ENCODE assay signal across 14 cellular contexts in genomic region chr1:205889706-205890105, GRCh38. TPM values are rescaled to one million over a fixed set of nuclear protein-coding genes. Genes with fewer than 3 reads are reported as not detected.
DNase-seq lines count a peak whose midpoint lies in the region; ATAC-seq, FAIRE-seq and TF ChIP-seq lines count a peak whose summit lies in the region.
"Not testable (repeated sequence)": the region's sequence is repeated elsewhere in the genome, so short reads cannot be mapped to it uniquely, and the experiment has no call there.
"Had no signal": no experiment of that assay in that cellular context is flagged by ENCODE, and none has a peak within 500 bp of the region (broad histone marks: within the 10 kb centered on the region; RNA-seq: fewer than 3 reads in every experiment).

No MANE protein-coding gene starts in this region.

- not testable (repeated sequence) for H4K20me1 ChIP-seq in GM23248 (ENCODE audit: insufficient read depth); keratinocyte (ENCODE audit: control insufficient read depth, extremely low read depth, insufficient read depth, low read length)

- TF ChIP-seq CTCF in AG09309 (IDR thresholded peaks at IDR 0.05; ENCODE audit: control insufficient read depth, insufficient read depth, low read depth, low read length, missing control alignments); brain microvascular endothelial cell (IDR thresholded peaks at IDR 0.05; ENCODE audit: low read depth, low read length, missing control alignments); keratinocyte (optimal IDR thresholded peaks at IDR 0.05 in 1 of 3, IDR thresholded peaks at IDR 0.05 in 1 of 3, conservative IDR thresholded peaks at IDR 0.05 in 1 of 3; ENCODE audit: extremely low read depth in 1 of 3, insufficient read depth in 2 of 3, low read length in 3 of 3): not testable (repeated sequence)

- in situ Hi-C loops in GM23248 (cut with MboI); brain microvascular endothelial cell (cut with HindIII; ENCODE audit: low pct_ligation_motif_present, low sequenced_read_pairs): not testable (repeated sequence)

- H3K27ac ChIP-seq in GM23248; brain microvascular endothelial cell; keratinocyte (ENCODE audit: control insufficient read depth, insufficient read depth, low read length): not testable (repeated sequence)

- not testable (repeated sequence) for H3K9ac ChIP-seq in GM23248; keratinocyte (ENCODE audit: control insufficient read depth, extremely low read depth, insufficient read depth, low read length)

- DNase-seq in AG09309 (ENCODE audit: low read depth), result peak; percentile 39
- peak; percentile 81 for DNase-seq in GM23248
- DNase-seq in M059J (ENCODE audit: low read depth), result peak; percentile 97
- DNase-seq in brain microvascular endothelial cell, result peak; percentile 86
- DNase-seq in fibroblast of gingiva (ENCODE audit: low read depth), result peak; percentile 52
- peak; percentile 2 for DNase-seq in keratinocyte (ENCODE audit: low read depth, low spot score)
- peak; percentile 16 for DNase-seq in skeletal muscle cell (ENCODE audit: low read depth)

- H3K4me2 ChIP-seq in GM23248 (ENCODE audit: unreplicated experiment), result peak overlapping the region; percentile 52
- peak overlapping the region; percentile 20 for H3K4me2 ChIP-seq in keratinocyte (ENCODE audit: control insufficient read depth, extremely low read depth, insufficient read depth, low read depth, low read length)

- ATAC-seq in SK-N-SH treated with all-trans-retinoic acid at 6 μM for 48 hours, result peak; percentile 82

- H3K27me3 ChIP-seq in GM23248 (replicated peaks; ENCODE audit: insufficient read depth); brain microvascular endothelial cell (replicated peaks); keratinocyte (ENCODE audit: control insufficient read depth, extremely low read depth, insufficient read depth, low read length): not testable (repeated sequence)

- not testable (repeated sequence) for H3K79me2 ChIP-seq in GM23248 (ENCODE audit: insufficient read depth); keratinocyte (ENCODE audit: control insufficient read depth, insufficient read depth, low read length)

- H3K9me1 ChIP-seq in keratinocyte (ENCODE audit: control insufficient read depth, extremely low read depth, insufficient read depth, low read length), result not testable (repeated sequence)

- not testable (repeated sequence) for H3K9me3 ChIP-seq in GM23248 (ENCODE audit: low read depth); keratinocyte (ENCODE audit: control insufficient read depth, low read depth, low read length)

- not testable (repeated sequence) for H3K9me2 ChIP-seq in GM23248 (ENCODE audit: insufficient read depth)

- H3F3A ChIP-seq in GM23248 (ENCODE audit: insufficient read depth), result peaks cover 34% of the 10 kb centered on the region

- 10 to 13% methylated on average over 3 of the region's 3 CpGs for WGBS in GM23248 (ENCODE audit: low coverage in 1 of 2, low lambda C conversion rate in 2 of 2, missing lambda C conversion rate in 2 of 2), 2 experiments

- FAIRE-seq in keratinocyte (lab: Jason Lieb, UNC), result peak; percentile 9

- 0 out of 2 replicates have a peak overlapping the region, but pooled peaks have one; percentile 21 for H2AFZ ChIP-seq in GM23248
- not testable (repeated sequence) for H2AFZ ChIP-seq in keratinocyte (ENCODE audit: control insufficient read depth, low read length)

- H3K4me1 ChIP-seq in GM23248 (ENCODE audit: insufficient read depth) (peaks cover 37% of the 10 kb centered on the region), keratinocyte (ENCODE audit: control insufficient read depth, extremely low read depth, insufficient read depth, low read length) (peaks cover 15% of the 10 kb centered on the region)

- not testable (repeated sequence) for H3K36me3 ChIP-seq in GM23248 (ENCODE audit: low read depth); brain microvascular endothelial cell (replicated peaks); keratinocyte (ENCODE audit: control insufficient read depth in 2 of 2, extremely low read depth in 1 of 2, insufficient read depth in 2 of 2, low read length in 2 of 2)

- dilution Hi-C loops in keratinocyte (cut with MboI; ENCODE audit: extremely low pct_ligation_motif_present, low sequenced_read_pairs), result not testable (repeated sequence)

- H3K4me3 ChIP-seq in AG09309 (ENCODE audit: control insufficient read depth, low read depth, low read length); brain microvascular endothelial cell (ENCODE audit: low read depth, low read length); skeletal muscle cell (ENCODE audit: low read depth, low read length): not testable (repeated sequence)
- H3K4me3 ChIP-seq in GM23248 (0 out of 2 replicates have a peak overlapping the region, but pooled peaks have one; percentile 6), keratinocyte (ENCODE audit: control insufficient read depth in 2 of 3, extremely low read depth in 1 of 3, insufficient read depth in 2 of 3, low read depth in 1 of 3, low read length in 3 of 3) (peak overlapping the region in 1 of 3 experiments; percentile 20)

RNA-seq across cellular contexts. Expression of gene PM20D1, which starts 39.8 kb away (rescaled TPM):
- 0.22 TPM in 1 of 2 replicates, not detected in the other for total RNA-seq in GM23248 (2014; rRNA removed; shearing (Covaris generic))
- 0.11 TPM in 1 of 2 replicates, not detected in the other for polyA plus RNA-seq in GM23248 (2016; fragmentation: Nextera tagmentation; extraction: Ambion mirVana)
- not detected in 2 replicates for total RNA-seq in M059J (2014; rRNA removed; shearing (Covaris generic))
- polyA plus RNA-seq in keratinocyte, result 0.03 to 0.05 TPM (median 0.04 TPM) in 3 replicates
- polyA plus RNA-seq in keratinocyte (2011; ENCODE audit: low read depth), result not detected
- not detected in 2 replicates for polyA plus RNA-seq in keratinocyte (2011; cell fraction: cytosol; rRNA removed)
- polyA plus RNA-seq in keratinocyte (2011; cell fraction: nucleus; rRNA removed), result 0.24 TPM in 1 of 2 replicates, not detected in the other
- not detected in 2 replicates for polyA plus RNA-seq in keratinocyte (2012; ENCODE audit: low replicate concordance)
- 0.10 TPM in 1 of 3 replicates, not detected in the others for polyA minus RNA-seq in keratinocyte
- not detected for polyA minus RNA-seq in keratinocyte (2011; cell fraction: cytosol; rRNA and poly(A)+ RNA removed)
- polyA minus RNA-seq in keratinocyte (2011; cell fraction: nucleus; rRNA and poly(A)+ RNA removed), result not detected in 2 replicates
- total RNA-seq: glomerular endothelial cell, prostate gland had no signal
- polyA plus RNA-seq: BJ had no signal

RNA-seq across cellular contexts. Expression of gene SLC26A9, which starts 53.5 kb away (rescaled TPM):
- not detected in 2 replicates for total RNA-seq in GM23248 (2014; rRNA removed; shearing (Covaris generic))
- not detected in 2 replicates for polyA plus RNA-seq in GM23248 (2016; fragmentation: Nextera tagmentation; extraction: Ambion mirVana)
- 0.07 TPM in 1 of 2 replicates, not detected in the other for total RNA-seq in M059J (2014; rRNA removed; shearing (Covaris generic))
- polyA plus RNA-seq in keratinocyte, result 0.03 to 0.08 TPM (median 0.03 TPM) in 3 replicates
- 4.9 TPM for polyA plus RNA-seq in keratinocyte (2011; ENCODE audit: low read depth)
- polyA plus RNA-seq in keratinocyte (2011; cell fraction: cytosol; rRNA removed), result 0.02 and 0.09 TPM in 2 replicates
- 0.29 and 0.60 TPM in 2 replicates for polyA plus RNA-seq in keratinocyte (2011; cell fraction: nucleus; rRNA removed)
- 0.02 and 8.6 TPM in 2 replicates for polyA plus RNA-seq in keratinocyte (2012; ENCODE audit: low replicate concordance)
- polyA minus RNA-seq in keratinocyte, result 0.20 to 0.90 TPM in 2 of 3 replicates, not detected in the other
- not detected for polyA minus RNA-seq in keratinocyte (2011; cell fraction: cytosol; rRNA and poly(A)+ RNA removed)
- polyA minus RNA-seq in keratinocyte (2011; cell fraction: nucleus; rRNA and poly(A)+ RNA removed), result 0.32 and 0.54 TPM in 2 replicates
- total RNA-seq: activated CD4-positive, alpha-beta T cell treated with anti-CD3 and anti-CD28 coated beads for 36 hours; activated T-cell treated with anti-CD3 and anti-CD28 coated beads, Interleukin-2, amount 50 U/mL, for 72 hours; mucosa of descending colon had no signal
- polyA plus RNA-seq: BJ had no signal

Comparison
In these comparisons a context has a peak if more than half of its experiments do, and no peak if none do; other contexts are left out.
1. DNase-seq: peak in every context shown above with its lines; median percentile 97 in M059J; 86 in brain microvascular endothelial cell; 81 in GM23248; 52 in fibroblast of gingiva; 39 in AG09309; 16 in skeletal muscle cell; 2 in keratinocyte.